Comparison of ENCODE assay signal across 1 cellular context in the genomic region with DNA sequence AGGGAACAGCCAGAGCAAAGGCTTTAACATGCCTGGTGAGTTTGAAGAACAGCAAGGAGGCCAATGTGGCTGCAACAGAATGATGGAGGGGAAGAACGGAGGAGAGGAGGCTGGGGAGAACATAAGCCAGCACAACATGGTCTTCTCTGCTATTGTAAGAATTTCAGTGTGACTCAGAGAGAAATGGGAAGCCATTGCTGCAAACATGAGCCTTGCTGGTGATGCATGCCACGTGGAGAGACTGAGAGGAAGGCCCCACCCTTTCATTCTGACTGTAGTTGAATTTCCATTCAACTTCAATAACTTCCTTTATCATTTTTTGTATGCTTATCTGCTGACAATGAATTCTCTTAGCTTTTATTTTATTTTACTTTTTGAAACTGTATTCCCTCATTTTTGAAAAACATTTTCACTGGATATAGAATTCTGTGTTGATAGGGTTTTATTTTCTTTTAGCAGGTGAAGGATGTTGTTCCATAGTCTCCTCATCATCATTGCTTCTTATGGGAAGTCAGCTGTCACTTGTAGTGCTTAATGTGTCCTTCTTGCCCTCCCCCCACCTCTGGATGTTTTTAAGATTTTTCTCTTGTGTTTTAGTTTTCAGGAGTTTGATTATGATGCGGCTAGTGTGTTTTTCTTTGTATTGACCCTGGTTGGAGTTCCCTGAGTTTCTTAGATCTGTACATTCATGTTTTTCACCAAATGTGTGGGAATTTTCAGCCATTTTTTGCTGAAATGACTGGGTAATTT.
TF ChIP-seq lines count a peak whose summit lies in the region.

No MANE protein-coding gene starts in this region.

TF ChIP-seq in K562, 482 proteins besides CTCF, POLR2A, EP300 and RAD21 (continued from another document):
- TF ChIP-seq NONO (IDR thresholded peaks at IDR 0.05; ENCODE audit: low read depth in 2 of 2, low read length in 1 of 2) (no peak), JUN (IDR thresholded peaks at IDR 0.05; ENCODE audit: borderline replicate concordance, low read depth, low read length) (0 out of 2 replicates have a peak, but pooled peaks have one; percentile 42), JUN (CRISPR knock-in tag; IDR thresholded peaks at IDR 0.05; ENCODE audit: borderline replicate concordance) (no peak), RCOR1 (IDR thresholded peaks at IDR 0.05; ENCODE audit: borderline replicate concordance in 1 of 2, low read depth in 2 of 2, low read length in 2 of 2) (peak in 1 of 2 experiments; percentile 18; a peak in 1 of 4 replicates), ATF7 (IDR thresholded peaks at IDR 0.05) (peak; percentile 21; the same call in 1 of the 2 replicates), MTA3 (IDR thresholded peaks at IDR 0.05; ENCODE audit: borderline replicate concordance) (0 out of 2 replicates have a peak, but pooled peaks have one; percentile 51), CBX1 (IDR thresholded peaks at IDR 0.05; ENCODE audit: low read depth) (peak; percentile 97), ZNF134 (CRISPR knock-in tag; conservative IDR thresholded peaks at IDR 0.05) (peak; percentile 67), ZNF766 (CRISPR knock-in tag; conservative IDR thresholded peaks at IDR 0.05) (peak; percentile 79; the same call in 1 of the 2 replicates), ZNF644 (tag; IDR thresholded peaks at IDR 0.05; ENCODE audit: low read depth) (0 out of 2 replicates have a peak, but pooled peaks have one; percentile 37), ZNF764 (CRISPR knock-in tag; IDR thresholded peaks at IDR 0.05; ENCODE audit: low read depth) (no peak), SMARCA5 (IDR thresholded peaks at IDR 0.05) (no peak), MEF2A (IDR thresholded peaks at IDR 0.05; ENCODE audit: control insufficient read depth, low read depth, low read length) (no peak), NBN (IDR thresholded peaks at IDR 0.05; ENCODE audit: low read depth) (peak; percentile 66), MIER1 (IDR thresholded peaks at IDR 0.05; ENCODE audit: low read depth) (peak; percentile 74), NEUROD1 (IDR thresholded peaks at IDR 0.05; ENCODE audit: borderline replicate concordance, low read depth, low read length, partially characterized antibody) (no peak), POLR2H (tag; IDR thresholded peaks at IDR 0.05; ENCODE audit: low read depth) (no peak), ARNT (IDR thresholded peaks at IDR 0.05) (peak; percentile 58 to 62; a peak in 2 of 4 replicates), FOXM1 (IDR thresholded peaks at IDR 0.05; ENCODE audit: low read depth) (no peak), FOXM1 (CRISPR knock-in tag; IDR thresholded peaks at IDR 0.05; ENCODE audit: low read depth) (no peak), ZNF444 (CRISPR knock-in tag; IDR thresholded peaks at IDR 0.05) (no peak), NCOA6 (IDR thresholded peaks at IDR 0.05) (no peak), ZNF583 (CRISPR knock-in tag; IDR thresholded peaks at IDR 0.05) (no peak), MTA1 (IDR thresholded peaks at IDR 0.05; ENCODE audit: borderline replicate concordance) (0 out of 2 replicates have a peak, but pooled peaks have one; percentile 20), C11orf30 (IDR thresholded peaks at IDR 0.05; ENCODE audit: low read depth) (0 out of 2 replicates have a peak, but pooled peaks have one; percentile 8), CBX3 (IDR thresholded peaks at IDR 0.05; ENCODE audit: borderline replicate concordance in 1 of 2, low read length in 2 of 2) (peak in 1 of 2 experiments; percentile 100; a peak in 2 of 3 replicates), TSC22D4 (tag; IDR thresholded peaks at IDR 0.05) (no peak), CBX5 (IDR thresholded peaks at IDR 0.05; ENCODE audit: borderline replicate concordance, low read depth) (peak; percentile 100), NR2F6 (CRISPR knock-in tag; IDR thresholded peaks at IDR 0.05) (no peak), RFX7 (CRISPR knock-in tag; IDR thresholded peaks at IDR 0.05) (no peak), PCBP1 (IDR thresholded peaks at IDR 0.05; ENCODE audit: low read depth, low read length, poor library complexity, severe bottlenecking) (no peak), MAZ (CRISPR knock-in tag; conservative IDR thresholded peaks at IDR 0.05 in 1 of 2, IDR thresholded peaks at IDR 0.05 in 1 of 2) (0 out of 4 replicates have a peak, but pooled peaks of 1 of the 2 experiments have one; percentile 26), EHMT2 (IDR thresholded peaks at IDR 0.05) (peak; percentile 75)
- TF ChIP-seq, protein P1, sequence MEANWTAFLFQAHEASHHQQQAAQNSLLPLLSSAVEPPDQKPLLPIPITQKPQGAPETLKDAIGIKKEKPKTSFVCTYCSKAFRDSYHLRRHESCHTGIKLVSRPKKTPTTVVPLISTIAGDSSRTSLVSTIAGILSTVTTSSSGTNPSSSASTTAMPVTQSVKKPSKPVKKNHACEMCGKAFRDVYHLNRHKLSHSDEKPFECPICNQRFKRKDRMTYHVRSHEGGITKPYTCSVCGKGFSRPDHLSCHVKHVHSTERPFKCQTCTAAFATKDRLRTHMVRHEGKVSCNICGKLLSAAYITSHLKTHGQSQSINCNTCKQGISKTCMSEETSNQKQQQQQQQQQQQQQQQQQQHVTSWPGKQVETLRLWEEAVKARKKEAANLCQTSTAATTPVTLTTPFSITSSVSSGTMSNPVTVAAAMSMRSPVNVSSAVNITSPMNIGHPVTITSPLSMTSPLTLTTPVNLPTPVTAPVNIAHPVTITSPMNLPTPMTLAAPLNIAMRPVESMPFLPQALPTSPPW (CRISPR knock-in tag; IDR thresholded peaks at IDR 0.05), result 0 out of 2 replicates have a peak, but pooled peaks have one; percentile 20
- TF ChIP-seq, protein P2, sequence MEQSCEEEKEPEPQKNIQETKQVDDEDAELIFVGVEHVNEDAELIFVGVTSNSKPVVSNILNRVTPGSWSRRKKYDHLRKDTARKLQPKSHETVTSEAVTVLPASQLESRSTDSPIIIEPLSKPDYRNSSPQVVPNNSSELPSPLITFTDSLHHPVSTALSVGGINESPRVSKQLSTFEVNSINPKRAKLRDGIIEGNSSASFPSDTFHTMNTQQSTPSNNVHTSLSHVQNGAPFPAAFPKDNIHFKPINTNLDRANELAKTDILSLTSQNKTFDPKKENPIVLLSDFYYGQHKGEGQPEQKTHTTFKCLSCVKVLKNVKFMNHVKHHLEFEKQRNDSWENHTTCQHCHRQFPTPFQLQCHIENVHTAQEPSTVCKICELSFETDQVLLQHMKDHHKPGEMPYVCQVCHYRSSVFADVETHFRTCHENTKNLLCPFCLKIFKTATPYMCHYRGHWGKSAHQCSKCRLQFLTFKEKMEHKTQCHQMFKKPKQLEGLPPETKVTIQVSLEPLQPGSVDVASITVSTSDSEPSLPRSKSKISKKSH (CRISPR knock-in tag; IDR thresholded peaks at IDR 0.05), result peak; percentile 59; the same call in 1 of the 2 replicates
- TF ChIP-seq, protein P3, sequence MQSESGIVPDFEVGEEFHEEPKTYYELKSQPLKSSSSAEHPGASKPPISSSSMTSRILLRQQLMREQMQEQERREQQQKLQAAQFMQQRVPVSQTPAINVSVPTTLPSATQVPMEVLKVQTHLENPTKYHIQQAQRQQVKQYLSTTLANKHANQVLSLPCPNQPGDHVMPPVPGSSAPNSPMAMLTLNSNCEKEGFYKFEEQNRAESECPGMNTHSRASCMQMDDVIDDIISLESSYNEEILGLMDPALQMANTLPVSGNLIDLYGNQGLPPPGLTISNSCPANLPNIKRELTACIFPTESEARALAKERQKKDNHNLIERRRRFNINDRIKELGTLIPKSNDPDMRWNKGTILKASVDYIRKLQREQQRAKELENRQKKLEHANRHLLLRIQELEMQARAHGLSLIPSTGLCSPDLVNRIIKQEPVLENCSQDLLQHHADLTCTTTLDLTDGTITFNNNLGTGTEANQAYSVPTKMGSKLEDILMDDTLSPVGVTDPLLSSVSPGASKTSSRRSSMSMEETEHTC (IDR thresholded peaks at IDR 0.05), result no peak
- TF ChIP-seq, protein P4, sequence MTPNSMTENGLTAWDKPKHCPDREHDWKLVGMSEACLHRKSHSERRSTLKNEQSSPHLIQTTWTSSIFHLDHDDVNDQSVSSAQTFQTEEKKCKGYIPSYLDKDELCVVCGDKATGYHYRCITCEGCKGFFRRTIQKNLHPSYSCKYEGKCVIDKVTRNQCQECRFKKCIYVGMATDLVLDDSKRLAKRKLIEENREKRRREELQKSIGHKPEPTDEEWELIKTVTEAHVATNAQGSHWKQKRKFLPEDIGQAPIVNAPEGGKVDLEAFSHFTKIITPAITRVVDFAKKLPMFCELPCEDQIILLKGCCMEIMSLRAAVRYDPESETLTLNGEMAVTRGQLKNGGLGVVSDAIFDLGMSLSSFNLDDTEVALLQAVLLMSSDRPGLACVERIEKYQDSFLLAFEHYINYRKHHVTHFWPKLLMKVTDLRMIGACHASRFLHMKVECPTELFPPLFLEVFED (CRISPR knock-in tag; conservative IDR thresholded peaks at IDR 0.05), result 0 out of 2 replicates have a peak, but pooled peaks have one; percentile 15
- TF ChIP-seq, protein P5, sequence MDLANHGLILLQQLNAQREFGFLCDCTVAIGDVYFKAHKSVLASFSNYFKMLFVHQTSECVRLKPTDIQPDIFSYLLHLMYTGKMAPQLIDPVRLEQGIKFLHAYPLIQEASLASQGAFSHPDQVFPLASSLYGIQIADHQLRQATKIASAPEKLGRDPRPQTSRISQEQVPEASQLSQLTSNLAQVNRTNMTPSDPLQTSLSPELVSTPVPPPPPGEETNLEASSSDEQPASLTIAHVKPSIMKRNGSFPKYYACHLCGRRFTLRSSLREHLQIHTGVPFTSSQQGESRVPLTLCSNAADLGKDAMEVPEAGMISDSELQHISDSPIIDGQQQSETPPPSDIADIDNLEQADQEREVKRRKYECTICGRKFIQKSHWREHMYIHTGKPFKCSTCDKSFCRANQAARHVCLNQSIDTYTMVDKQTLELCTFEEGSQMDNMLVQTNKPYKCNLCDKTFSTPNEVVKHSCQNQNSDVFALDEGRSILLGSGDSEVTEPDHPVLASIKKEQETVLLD (IDR thresholded peaks at IDR 0.05), result 0 out of 2 replicates have a peak, but pooled peaks have one; percentile 38
- TF ChIP-seq, protein P6, sequence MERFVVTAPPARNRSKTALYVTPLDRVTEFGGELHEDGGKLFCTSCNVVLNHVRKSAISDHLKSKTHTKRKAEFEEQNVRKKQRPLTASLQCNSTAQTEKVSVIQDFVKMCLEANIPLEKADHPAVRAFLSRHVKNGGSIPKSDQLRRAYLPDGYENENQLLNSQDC (CRISPR knock-in tag; IDR thresholded peaks at IDR 0.05), result no peak
